ENCODE assay signal across 1 cellular context in the genomic region with DNA sequence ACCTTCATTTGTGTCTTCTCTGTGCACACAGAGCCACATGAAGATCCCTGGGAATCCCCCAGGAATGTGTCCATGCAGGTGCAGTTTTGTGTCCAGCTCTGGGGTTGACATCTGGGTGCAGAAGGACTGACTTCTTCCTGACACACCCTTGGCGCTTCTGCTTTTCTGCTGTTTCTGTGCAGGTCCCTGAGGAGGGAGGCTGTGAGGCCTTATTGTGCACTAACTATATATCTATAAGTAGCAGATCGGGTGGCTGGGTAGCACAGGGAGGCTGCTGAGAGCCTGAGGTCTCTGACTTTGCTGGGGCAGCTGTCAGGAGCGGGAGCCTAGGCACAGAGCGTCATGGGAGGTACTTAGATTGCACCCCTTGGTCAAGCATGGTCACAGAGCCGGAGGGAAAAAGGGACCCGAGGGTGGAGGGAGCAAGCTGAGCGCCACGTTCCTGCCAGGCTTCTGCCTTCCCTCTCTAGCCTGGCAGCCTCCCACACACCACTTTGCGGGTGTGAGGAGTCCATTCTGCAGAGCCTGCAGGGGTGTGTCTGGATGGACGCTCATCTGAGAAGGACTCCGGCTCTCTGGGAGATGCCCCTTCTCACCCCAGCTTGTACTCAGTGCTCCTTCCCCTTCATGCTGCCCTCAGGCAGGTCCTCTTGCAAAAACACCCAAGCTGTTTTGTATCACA.
TF ChIP-seq lines count a peak whose summit lies in the region.

No MANE protein-coding gene starts in this region.

TF ChIP-seq in neural cell, 6 proteins besides CTCF, POLR2A, EP300 and RAD21 (continued from another document):
- TF ChIP-seq EZH2 (IDR thresholded peaks at IDR 0.05; ENCODE audit: borderline replicate concordance, insufficient read depth, low read length, poor library complexity, severe bottlenecking): no peak
